In the genomic region with DNA sequence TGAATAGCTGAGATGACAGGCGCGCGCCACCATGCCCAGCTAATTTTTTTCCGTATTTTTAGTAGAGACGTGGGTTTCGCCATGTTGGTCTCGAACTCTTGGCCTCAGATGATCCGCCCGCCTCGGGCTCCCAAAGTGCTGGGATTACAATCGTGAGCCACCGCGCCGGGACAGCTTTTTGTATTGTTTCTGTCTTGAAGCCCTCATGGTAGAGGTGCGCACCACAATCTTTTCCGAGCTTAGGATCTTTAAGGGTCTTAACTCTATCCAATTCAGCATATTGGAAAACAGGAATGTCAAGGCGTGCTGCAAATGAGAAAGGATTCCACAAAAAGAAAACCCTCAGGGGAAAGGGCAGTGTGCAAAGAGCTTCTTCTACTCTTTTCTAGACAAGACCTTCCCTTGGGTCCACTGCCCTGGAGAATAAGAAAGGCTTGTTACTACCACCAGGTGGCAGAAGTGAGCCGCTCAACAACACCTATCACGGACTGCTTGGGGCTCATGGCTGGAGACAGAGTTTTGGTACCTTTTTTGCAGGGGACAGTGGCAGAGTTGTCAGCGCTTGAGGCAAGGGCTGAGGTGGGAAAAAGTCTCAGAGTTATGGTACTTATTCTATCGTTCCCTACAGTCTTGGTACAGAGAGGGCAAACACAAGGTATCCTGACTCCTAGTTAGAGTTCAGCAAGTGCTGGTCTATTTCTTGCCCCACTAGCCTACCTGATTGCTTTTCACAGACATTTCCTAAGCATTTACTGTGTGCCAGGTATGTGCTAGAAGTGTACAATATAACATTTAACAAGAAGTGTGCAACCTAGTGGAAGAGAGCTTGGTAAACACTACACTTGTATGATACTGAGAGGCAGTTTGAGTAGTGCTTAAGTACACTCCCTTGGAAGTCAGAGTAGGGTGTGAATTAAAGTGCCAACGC, we compare ENCODE assay signal across 8 cellular contexts. TPM values are rescaled to one million over a fixed set of nuclear protein-coding genes. Genes with fewer than 3 reads are reported as not detected.
DNase-seq lines count a peak whose midpoint lies in the region; ATAC-seq and TF ChIP-seq lines count a peak whose summit lies in the region.

No MANE protein-coding gene starts in this region.

- TF ChIP-seq CTCF in C4-2B (conservative IDR thresholded peaks at IDR 0.05) (peak; percentile 93), GM20000 (IDR thresholded peaks at IDR 0.05; ENCODE audit: extremely low read depth, missing control alignments) (peak; percentile 73), LNCAP (IDR thresholded peaks at IDR 0.05) (peak; percentile 80), Peyer's patch (IDR thresholded peaks at IDR 0.05) (peak; percentile 82 to 97 (median 94))

- no peak overlapping the region for H3K4me3 ChIP-seq in Peyer's patch

- H3K27ac ChIP-seq in C4-2B (no peak overlapping the region), Peyer's patch (peak overlapping the region in 2 of 4 donors; percentile 41 to 56)

- peak; percentile 96 to 99 for ATAC-seq in natural killer cell treated with Interleukin-12 subunit alpha and Interleukin-12 subunit beta and Interleukin-15 and Interleukin-18, amount 100 ng/mL, for 72 hours
- peak; percentile 95 for ATAC-seq in stimulated activated naive CD8-positive, alpha-beta T cell treated with anti-CD3 and anti-CD28 coated beads, Interleukin-15, Interleukin-2, amounts not matched to agents 100 U/mL and 50 U/mL, for 24 hours

- H3K36me3 Mint-ChIP-seq in natural killer cell treated with Interleukin-12 subunit alpha and Interleukin-12 subunit beta and Interleukin-15 and Interleukin-18, amount 100 ng/mL, for 72 hours: no peaks in the 10 kb centered on the region

- DNase-seq in GM20000 (ENCODE audit: low spot score): peak; percentile 79
- DNase-seq in Peyer's patch: peak; percentile 81 to 95 (median 81)
- DNase-seq in activated T-cell treated with anti-CD3 and anti-CD28 coated beads, Interleukin-2, amount 50 U/mL, for 1 hour: peak; percentile 79
- peak; percentile 71 for DNase-seq in fibroblast of gingiva (ENCODE audit: low read depth)
- DNase-seq in natural killer cell treated with Interleukin-12 subunit alpha and Interleukin-12 subunit beta and Interleukin-15 and Interleukin-18, amount 100 ng/mL, for 72 hours (ENCODE audit: low spot score): peak; percentile 83
- DNase-seq in stimulated activated naive CD8-positive, alpha-beta T cell treated with anti-CD3 and anti-CD28 coated beads, Interleukin-15, Interleukin-2, amounts not matched to agents 100 U/mL and 50 U/mL, for 24 hours: peak; percentile 82

- peaks cover 0 to 11% (median 0%) of the 10 kb centered on the region in 4 donors for H3K4me1 ChIP-seq in Peyer's patch

- H3K9me3 Mint-ChIP-seq in natural killer cell treated with Interleukin-12 subunit alpha and Interleukin-12 subunit beta and Interleukin-15 and Interleukin-18, amount 100 ng/mL, for 72 hours: no peaks in the 10 kb centered on the region

- peaks cover 6% of the 10 kb centered on the region in 2 donors for H3K4me1 Mint-ChIP-seq in natural killer cell treated with Interleukin-12 subunit alpha and Interleukin-12 subunit beta and Interleukin-15 and Interleukin-18, amount 100 ng/mL, for 72 hours (ENCODE audit: low read depth in 2 of 2)

- H3K27ac Mint-ChIP-seq in natural killer cell treated with Interleukin-12 subunit alpha and Interleukin-12 subunit beta and Interleukin-15 and Interleukin-18, amount 100 ng/mL, for 72 hours: peak overlapping the region in 1 of 2 donors; percentile 40

- H3K27me3 Mint-ChIP-seq in natural killer cell treated with Interleukin-12 subunit alpha and Interleukin-12 subunit beta and Interleukin-15 and Interleukin-18, amount 100 ng/mL, for 72 hours: no peaks in the 10 kb centered on the region

- H3K4me3 Mint-ChIP-seq in natural killer cell treated with Interleukin-12 subunit alpha and Interleukin-12 subunit beta and Interleukin-15 and Interleukin-18, amount 100 ng/mL, for 72 hours: no peak overlapping the region

- TF ChIP-seq POLR2A in Peyer's patch (IDR thresholded peaks at IDR 0.05): no peak

- no peaks in the 10 kb centered on the region for H3K36me3 ChIP-seq in Peyer's patch

- H3K27me3 ChIP-seq in Peyer's patch: no peaks in the 10 kb centered on the region

- H3K9me3 ChIP-seq in Peyer's patch: no peaks in the 10 kb centered on the region

RNA-seq across cellular contexts. Expression of a gene that starts 16.4 kb away (rescaled TPM):
- total RNA-seq in Peyer's patch: not detected
- total RNA-seq in natural killer cell treated with Interleukin-12 subunit alpha and Interleukin-12 subunit beta and Interleukin-15 and Interleukin-18, amount 100 ng/mL, for 72 hours: not detected

RNA-seq across cellular contexts. Expression of a gene that starts 27.4 kb away (rescaled TPM):
- total RNA-seq in Peyer's patch: 10 to 100 TPM; 56.1 to 83.4 (median 67.8) TPM
- 10 to 100 TPM; 56.8 to 68.1 TPM for total RNA-seq in natural killer cell treated with Interleukin-12 subunit alpha and Interleukin-12 subunit beta and Interleukin-15 and Interleukin-18, amount 100 ng/mL, for 72 hours

RNA-seq across cellular contexts. Expression of a gene that starts 31.2 kb away (rescaled TPM):
- 100 to 1,000 TPM in 1 of 4 donors, 10 to 100 TPM in 3; 36.4 to 143 (median 51.1) TPM for total RNA-seq in Peyer's patch
- total RNA-seq in natural killer cell treated with Interleukin-12 subunit alpha and Interleukin-12 subunit beta and Interleukin-15 and Interleukin-18, amount 100 ng/mL, for 72 hours: 10 to 100 TPM; 56.7 to 96.2 TPM

RNA-seq across cellular contexts. Expression of a gene that starts 53.1 kb away (rescaled TPM):
- total RNA-seq in Peyer's patch: 10 to 100 TPM; 18.4 to 25.6 (median 24.8) TPM
- 10 to 100 TPM; 55.8 to 72.9 TPM for total RNA-seq in natural killer cell treated with Interleukin-12 subunit alpha and Interleukin-12 subunit beta and Interleukin-15 and Interleukin-18, amount 100 ng/mL, for 72 hours

RNA-seq across cellular contexts. Expression of a gene that starts 57.3 kb away (rescaled TPM):
- 100 to 1,000 TPM; 223 to 578 (median 263) TPM for total RNA-seq in Peyer's patch
- 100 to 1,000 TPM; 199 to 233 TPM for total RNA-seq in natural killer cell treated with Interleukin-12 subunit alpha and Interleukin-12 subunit beta and Interleukin-15 and Interleukin-18, amount 100 ng/mL, for 72 hours
